ENCODE assay signal across 8 cellular contexts in genomic region chr7:6576867-6577368, GRCh38. TPM values are rescaled to one million over a fixed set of nuclear protein-coding genes. Genes with fewer than 3 reads are reported as not detected.
DNase-seq lines count a peak whose midpoint lies in the region; ATAC-seq and TF ChIP-seq lines count a peak whose summit lies in the region.
"Not testable (repeated sequence)": the region's sequence is repeated elsewhere in the genome, so short reads cannot be mapped to it uniquely, and the experiment has no call there.

No MANE protein-coding gene starts in this region.

- intact Hi-C loops in CD4-positive, alpha-beta T cell (cut with DNase I, micrococcal nuclease), result loop anchor here (5.0 kb wide), 2 partner anchors 45 to 130 kb away; partner anchors contain the start of gene ZNF12 (in 1 of the 2)

- H4K91ac ChIP-seq in neuronal stem cell (ENCODE audit: low read depth, low read length, poor library complexity), result not testable (repeated sequence)

- H3K36me3 ChIP-seq in SK-N-MC (ENCODE audit: insufficient read depth, low read length), result peaks cover 11% of the 10 kb centered on the region; the same call in 1 of the 2 replicates
- not testable (repeated sequence) for H3K36me3 ChIP-seq in kidney epithelial cell (ENCODE audit: control insufficient read depth, insufficient read depth, low read length); suprapubic skin
- H3K36me3 ChIP-seq in neuronal stem cell (replicated peaks in 1 of 2; ENCODE audit: control insufficient read depth in 2 of 2, insufficient read depth in 2 of 2, low read length in 2 of 2), result peaks cover 7 to 17% of the 10 kb centered on the region in 2 donors

- not testable (repeated sequence) for H2BK12ac ChIP-seq in neuronal stem cell (ENCODE audit: low read length)

- peaks cover 14% of the 10 kb centered on the region for H3K4me1 Mint-ChIP-seq in CD4-positive, alpha-beta T cell (ENCODE audit: low read depth)
- H3K4me1 Mint-ChIP-seq in IgD-negative memory B cell, result peaks cover 12 to 21% (median 16%) of the 10 kb centered on the region in 3 donors
- peaks cover 13% of the 10 kb centered on the region for H3K4me1 Mint-ChIP-seq in activated naive CD8-positive, alpha-beta T cell treated with anti-CD3 and anti-CD28 coated beads, Interleukin-2, amount 50 U/mL, for 24 hours

- H2BK5ac ChIP-seq in neuronal stem cell (ENCODE audit: low read length), result not testable (repeated sequence)

- H2BK15ac ChIP-seq in neuronal stem cell (ENCODE audit: low read length), result not testable (repeated sequence)

- peak overlapping the region; percentile 68 for H3K4me2 ChIP-seq in neuronal stem cell (ENCODE audit: insufficient read depth, low read length, poor library complexity, severe bottlenecking)

- H2AFZ ChIP-seq in neuronal stem cell (ENCODE audit: low read length), result peak overlapping the region; percentile 95

- H3K4ac ChIP-seq in neuronal stem cell (ENCODE audit: low read length), result not testable (repeated sequence)

- TF ChIP-seq CTCF in CD4-positive, alpha-beta T cell (IDR thresholded peaks at IDR 0.05); epithelial cell of esophagus (IDR thresholded peaks at IDR 0.05; ENCODE audit: insufficient read depth, low read depth, low read length, missing control alignments); kidney epithelial cell (IDR thresholded peaks at IDR 0.05; ENCODE audit: insufficient read depth, low read length, poor library complexity, severe bottlenecking); suprapubic skin (IDR thresholded peaks at IDR 0.05): not testable (repeated sequence)

- no CpG with 5 or more reads among the region's 14 CpGs for WGBS in neuronal stem cell (ENCODE audit: extremely low coverage in 2 of 2, insufficient read length in 2 of 2, insufficient replicate concordance in 1 of 2), 2 donors
- 16% methylated on average over 14 of the region's 14 CpGs for WGBS in suprapubic skin

- H3K27ac ChIP-seq in CD4-positive, alpha-beta T cell (ENCODE audit: low read depth, low read length); SK-N-MC; neuronal stem cell (replicated peaks; ENCODE audit: low read length): not testable (repeated sequence)
- H3K27ac ChIP-seq in suprapubic skin, result peak overlapping the region; percentile 92

- not testable (repeated sequence) for H3K79me1 ChIP-seq in neuronal stem cell (ENCODE audit: low read depth, low read length)

- not testable (repeated sequence) for H3K27me3 Mint-ChIP-seq in CD4-positive, alpha-beta T cell; IgD-negative memory B cell; activated naive CD8-positive, alpha-beta T cell treated with anti-CD3 and anti-CD28 coated beads, Interleukin-2, amount 50 U/mL, for 24 hours

- peak overlapping the region; percentile 88 for H3K27ac Mint-ChIP-seq in CD4-positive, alpha-beta T cell
- peak overlapping the region in 2 of 3 donors; percentile 15 to 93 for H3K27ac Mint-ChIP-seq in IgD-negative memory B cell
- H3K27ac Mint-ChIP-seq in activated naive CD8-positive, alpha-beta T cell treated with anti-CD3 and anti-CD28 coated beads, Interleukin-2, amount 50 U/mL, for 24 hours, result not testable (repeated sequence)

- not testable (repeated sequence) for H3K27me3 ChIP-seq in CD4-positive, alpha-beta T cell (ENCODE audit: control insufficient read depth, insufficient read depth, low read length); kidney epithelial cell (ENCODE audit: control insufficient read depth, insufficient read depth, low read length); neuronal stem cell (ENCODE audit: control insufficient read depth in 3 of 3, insufficient read depth in 3 of 3, low read depth in 1 of 3, low read length in 3 of 3); suprapubic skin

- not testable (repeated sequence) for H3K9ac ChIP-seq in SK-N-MC (ENCODE audit: insufficient read length); neuronal stem cell (ENCODE audit: low read depth, low read length, poor library complexity)

- H3K23ac ChIP-seq in neuronal stem cell (ENCODE audit: low read depth, low read length, poor library complexity), result peak overlapping the region; percentile 99

- H3K4me1 ChIP-seq in neuronal stem cell (ENCODE audit: control insufficient read depth in 2 of 2, insufficient read depth in 1 of 2, low read depth in 1 of 2, low read length in 2 of 2); suprapubic skin: not testable (repeated sequence)

- H3K9me3 Mint-ChIP-seq in CD4-positive, alpha-beta T cell; IgD-negative memory B cell; activated naive CD8-positive, alpha-beta T cell treated with anti-CD3 and anti-CD28 coated beads, Interleukin-2, amount 50 U/mL, for 24 hours: not testable (repeated sequence)

- CTCF ChIA-PET in CD4-positive, alpha-beta T cell (lab: Charles Lee), result interaction anchor here (2.1 kb wide), 1 partner anchor 13 kb away, joined by 14 read pairs; the partner anchor contains the start of gene INTS15

- DNase-seq in CD4-positive, alpha-beta T cell; SK-N-MC (ENCODE audit: low read depth, low spot score); activated naive CD8-positive, alpha-beta T cell treated with anti-CD3 and anti-CD28 coated beads, Interleukin-2, amount 50 U/mL, for 24 hours; epithelial cell of esophagus (ENCODE audit: low read depth); kidney epithelial cell (ENCODE audit: low read depth); neuronal stem cell (ENCODE audit: low spot score); suprapubic skin (ENCODE audit: low spot score in 2 of 2): not testable (repeated sequence)

- not testable (repeated sequence) for H4K8ac ChIP-seq in neuronal stem cell (ENCODE audit: low read depth, low read length)

- H3K4me3 Mint-ChIP-seq in CD4-positive, alpha-beta T cell, result peak overlapping the region; percentile 93
- peak overlapping the region; percentile 86 to 96 (median 92) for H3K4me3 Mint-ChIP-seq in IgD-negative memory B cell
- peak overlapping the region; percentile 83 for H3K4me3 Mint-ChIP-seq in activated naive CD8-positive, alpha-beta T cell treated with anti-CD3 and anti-CD28 coated beads, Interleukin-2, amount 50 U/mL, for 24 hours

- not testable (repeated sequence) for H2BK120ac ChIP-seq in neuronal stem cell (ENCODE audit: low read depth, low read length)

- not testable (repeated sequence) for H3K14ac ChIP-seq in neuronal stem cell (ENCODE audit: low read length)

- POLR2A ChIA-PET in CD4-positive, alpha-beta T cell (lab: Charles Lee), result interaction anchor here (0.7 to 2.3 kb wide), 4 partner anchors 13 to 1075 kb away, joined by 3 to 21 read pairs (median 4); partner anchors contain the start of gene INTS15

- H3K36me3 Mint-ChIP-seq in CD4-positive, alpha-beta T cell (ENCODE audit: low read depth), result peaks cover 29% of the 10 kb centered on the region
- not testable (repeated sequence) for H3K36me3 Mint-ChIP-seq in IgD-negative memory B cell; activated naive CD8-positive, alpha-beta T cell treated with anti-CD3 and anti-CD28 coated beads, Interleukin-2, amount 50 U/mL, for 24 hours (ENCODE audit: low read depth)

- ATAC-seq in CD4-positive, alpha-beta T cell (ENCODE audit: poor library complexity), result peak; percentile 20
- not testable (repeated sequence) for ATAC-seq in activated naive CD8-positive, alpha-beta T cell treated with anti-CD3 and anti-CD28 coated beads, Interleukin-2, amount 50 U/mL, for 24 hours

- peak overlapping the region; percentile 95 for H3K4me3 ChIP-seq in SK-N-MC
- H3K4me3 ChIP-seq in epithelial cell of esophagus (ENCODE audit: low read length), result peak overlapping the region; percentile 61
- H3K4me3 ChIP-seq in kidney epithelial cell (ENCODE audit: low read depth, low read length), result peak overlapping the region; percentile 86
- peak overlapping the region; percentile 62 to 95 for H3K4me3 ChIP-seq in neuronal stem cell (ENCODE audit: low read length in 2 of 2)
- H3K4me3 ChIP-seq in suprapubic skin, result peak overlapping the region; percentile 73

- H3K18ac ChIP-seq in neuronal stem cell (ENCODE audit: low read length), result peak overlapping the region; percentile 67

- H3K9me3 ChIP-seq in CD4-positive, alpha-beta T cell (ENCODE audit: control insufficient read depth, low read length); SK-N-MC (ENCODE audit: low read depth, low read length); neuronal stem cell (replicated peaks in 1 of 2; ENCODE audit: control insufficient read depth in 2 of 2, insufficient read depth in 1 of 2, low read depth in 1 of 2, low read length in 2 of 2); suprapubic skin: not testable (repeated sequence)

- TF ChIP-seq EP300 in suprapubic skin (IDR thresholded peaks at IDR 0.05), result not testable (repeated sequence)

- not testable (repeated sequence) for H2AK5ac ChIP-seq in neuronal stem cell (ENCODE audit: low read depth, low read length)

- TF ChIP-seq POLR2A in suprapubic skin (IDR thresholded peaks at IDR 0.05), result not testable (repeated sequence)

RNA-seq across cellular contexts. Expression of gene ZDHHC4, which starts 0.3 kb away (rescaled TPM):
- total RNA-seq in CD4-positive, alpha-beta T cell, result 10 to 100 TPM; 32.1 to 32.9 TPM
- polyA plus RNA-seq in IgD-negative memory B cell, result 71.7 TPM
- total RNA-seq in kidney epithelial cell (53.5 and 66.6 TPM in 2 replicates), suprapubic skin (10 to 100 TPM; 22.2 to 37.3 (median 26.2) TPM)
- 82.1 TPM for polyA plus RNA-seq in neuronal stem cell (2013, experiment 1 of 2)
- polyA plus RNA-seq in neuronal stem cell (2013, experiment 2 of 2), result 82.2 TPM

RNA-seq across cellular contexts. Expression of gene INTS15, which starts 12.9 kb away (rescaled TPM):
- 10 to 100 TPM; 39.3 to 41.8 TPM for total RNA-seq in CD4-positive, alpha-beta T cell
- 41.3 TPM for polyA plus RNA-seq in IgD-negative memory B cell
- total RNA-seq in kidney epithelial cell (36.0 and 44.2 TPM in 2 replicates), suprapubic skin (10 to 100 TPM; 28.4 to 47.9 (median 39.4) TPM)
- 24.9 TPM for polyA plus RNA-seq in neuronal stem cell (2013, experiment 1 of 2)
- 25.4 TPM for polyA plus RNA-seq in neuronal stem cell (2013, experiment 2 of 2)

RNA-seq across cellular contexts. Expression of gene GRID2IP, which starts 25.7 kb away (rescaled TPM):
- under 1 TPM; 0.36 to 0.39 TPM for total RNA-seq in CD4-positive, alpha-beta T cell
- 0.09 TPM for polyA plus RNA-seq in IgD-negative memory B cell
- total RNA-seq in kidney epithelial cell (0.13 TPM in 1 of 2 replicates, not detected in the other), suprapubic skin (1 to 10 TPM in 1 of 4 donors, under 1 TPM in 3; 0.16 to 1.0 (median 0.62) TPM)
- 0.33 TPM for polyA plus RNA-seq in neuronal stem cell (2013, experiment 1 of 2)
- polyA plus RNA-seq in neuronal stem cell (2013, experiment 2 of 2), result 0.30 TPM

RNA-seq across cellular contexts. Expression of gene ZNF853, which starts 38.5 kb away (rescaled TPM):
- total RNA-seq in CD4-positive, alpha-beta T cell, result 1 to 10 TPM; 2.5 to 2.7 TPM
- 1.5 TPM for polyA plus RNA-seq in IgD-negative memory B cell
- 25.7 and 36.3 TPM in 2 replicates for total RNA-seq in kidney epithelial cell
- 5.3 TPM for polyA plus RNA-seq in neuronal stem cell (2013, experiment 1 of 2)
- polyA plus RNA-seq in neuronal stem cell (2013, experiment 2 of 2), result 5.4 TPM
- total RNA-seq in suprapubic skin, result 1 to 10 TPM; 1.6 to 4.6 (median 3.7) TPM
